ENCODE assay signal across 32 cellular contexts in the genomic region with DNA sequence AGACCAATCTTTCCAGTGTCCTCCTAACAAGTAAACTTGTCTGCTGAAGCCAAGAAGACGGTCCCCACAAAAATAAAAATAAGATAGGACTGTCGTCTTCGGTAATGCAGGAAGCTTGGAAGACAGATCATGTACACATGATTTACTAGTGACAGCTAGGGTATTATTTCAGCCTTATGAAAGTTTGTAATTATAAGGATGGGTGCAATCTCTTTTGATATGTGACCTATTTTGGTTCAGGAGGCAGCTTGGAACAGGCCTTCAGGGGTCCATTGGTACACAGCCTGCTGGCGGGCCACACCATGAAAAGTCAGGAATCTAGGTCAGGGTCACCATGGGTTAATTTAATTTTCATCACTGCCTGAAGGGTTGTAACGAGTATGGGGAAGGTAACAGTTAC. TPM values are rescaled to one million over a fixed set of nuclear protein-coding genes. Genes with fewer than 3 reads are reported as not detected.
"Had no signal": no experiment of that assay in that cellular context is flagged by ENCODE, and none has a peak within 500 bp of the region (broad histone marks: within the 10 kb centered on the region; RNA-seq: fewer than 3 reads in every experiment).

No MANE protein-coding gene starts in this region.

- H3K4me3 Mint-ChIP-seq: activated CD4-positive, alpha-beta T cell treated with anti-CD3 and anti-CD28 coated beads for 36 hours; activated CD4-positive, alpha-beta T cell treated with anti-CD3 and anti-CD28 coated beads, Interleukin-2, amount 10 ng/mL, durations not matched to agents 7 days and 5 days; activated CD8-positive, alpha-beta T cell treated with anti-CD3 and anti-CD28 coated beads for 36 hours; activated naive CD4-positive, alpha-beta T cell treated with anti-CD3 and anti-CD28 coated beads, Interleukin-2, amount 10 ng/mL, durations not matched to agents 7 days and 5 days; activated T-cell treated with anti-CD3 and anti-CD28 coated beads, Interleukin-2, amount 50 U/mL, for 72 hours; dendritic cell treated with granulocyte-macrophage colony-stimulating factor and Interleukin-4, amounts not matched to agents 40 ng/mL and 50 ng/mL, for 4 days had no signal

- H3K27me3 ChIP-seq: adrenal gland, body of pancreas, dorsolateral prefrontal cortex, esophagus squamous epithelium, gastroesophageal sphincter, heart right ventricle had no signal

- H3K9me3 ChIP-seq: adrenal gland, body of pancreas, esophagus squamous epithelium, gastroesophageal sphincter, heart right ventricle had no signal

- H3K4me1 Mint-ChIP-seq: activated naive CD4-positive, alpha-beta T cell treated with anti-CD3 and anti-CD28 coated beads, Interleukin-2, amount 10 ng/mL, durations not matched to agents 7 days and 5 days had no signal

- H3K4me1 ChIP-seq: body of pancreas, esophagus squamous epithelium, gastroesophageal sphincter, heart right ventricle had no signal

- ATAC-seq: body of pancreas, gastroesophageal sphincter, heart right ventricle, SK-N-SH treated with all-trans-retinoic acid at 6 μM for 48 hours had no signal

- H3K9me3 Mint-ChIP-seq: activated CD4-positive, alpha-beta T cell treated with anti-CD3 and anti-CD28 coated beads, Interleukin-2, amount 10 ng/mL, durations not matched to agents 7 days and 5 days; activated CD8-positive, alpha-beta T cell treated with anti-CD3 and anti-CD28 coated beads for 36 hours; activated naive CD4-positive, alpha-beta T cell treated with anti-CD3 and anti-CD28 coated beads, Interleukin-2, amount 10 ng/mL, durations not matched to agents 7 days and 5 days; activated T-cell treated with anti-CD3 and anti-CD28 coated beads, Interleukin-2, amount 50 U/mL, for 72 hours; dendritic cell treated with granulocyte-macrophage colony-stimulating factor and Interleukin-4, amounts not matched to agents 40 ng/mL and 50 ng/mL, for 4 days had no signal

- H3K36me3 ChIP-seq: adrenal gland, esophagus squamous epithelium, gastroesophageal sphincter, heart right ventricle had no signal

- H3K4me3 ChIP-seq: adrenal gland, body of pancreas, coronary artery, dorsolateral prefrontal cortex, esophagus squamous epithelium, gastroesophageal sphincter, heart right ventricle had no signal

- H3K27me3 Mint-ChIP-seq: activated CD4-positive, alpha-beta T cell treated with anti-CD3 and anti-CD28 coated beads for 36 hours; activated CD8-positive, alpha-beta T cell treated with anti-CD3 and anti-CD28 coated beads for 36 hours had no signal

- H3K27ac Mint-ChIP-seq: activated CD4-positive, alpha-beta T cell treated with anti-CD3 and anti-CD28 coated beads for 36 hours; activated CD4-positive, alpha-beta T cell treated with anti-CD3 and anti-CD28 coated beads, Interleukin-2, amount 10 ng/mL, durations not matched to agents 7 days and 5 days; activated naive CD4-positive, alpha-beta T cell treated with anti-CD3 and anti-CD28 coated beads, Interleukin-2, amount 10 ng/mL, durations not matched to agents 7 days and 5 days; activated T-cell treated with anti-CD3 and anti-CD28 coated beads, Interleukin-2, amount 50 U/mL, for 72 hours; dendritic cell treated with granulocyte-macrophage colony-stimulating factor and Interleukin-4, amounts not matched to agents 40 ng/mL and 50 ng/mL, for 4 days had no signal

- H3K27ac ChIP-seq: adrenal gland, body of pancreas, coronary artery, esophagus squamous epithelium, gastroesophageal sphincter, heart right ventricle had no signal

- DNase-seq: activated CD4-positive, alpha-beta T cell treated with anti-CD3 and anti-CD28 coated beads for 36 hours; activated CD4-positive, alpha-beta T cell treated with anti-CD3 and anti-CD28 coated beads, Interleukin-2, amount 10 ng/mL, durations not matched to agents 7 days and 5 days; activated CD4-positive, alpha-beta T cell treated with anti-CD3 and anti-CD28 coated beads, Interleukin-2, amount 50 U/mL, for 48 hours; activated CD4-positive, CD25-positive, alpha-beta regulatory T cell; activated CD4-positive, CD25-positive, alpha-beta regulatory T cell treated with anti-CD3 and anti-CD28 coated beads, Interleukin-2, amount 50 U/mL, for 72 hours; activated CD8-positive, alpha-beta memory T cell treated with anti-CD3 and anti-CD28 coated beads for 24 hours; activated CD8-positive, alpha-beta T cell treated with anti-CD3 and anti-CD28 coated beads for 36 hours; activated gamma-delta T cell; activated naive CD4-positive, alpha-beta T cell; activated naive CD4-positive, alpha-beta T cell treated with anti-CD3 and anti-CD28 coated beads, Interleukin-2, amount 10 ng/mL, durations not matched to agents 7 days and 5 days; activated T-cell treated with anti-CD3 and anti-CD28 coated beads, Interleukin-2, amount 50 U/mL, for 72 hours; adrenal gland; amygdala; aorta; body of pancreas; central memory CD4-positive, alpha-beta T cell; cerebellar nuclear complex; dorsolateral prefrontal cortex; effector memory CD4-positive, alpha-beta T cell; erythroblast; esophagus squamous epithelium; foreskin melanocyte; heart right ventricle; T-helper 2 cell had no signal

RNA-seq across cellular contexts. Expression of a gene that starts 13.7 kb away (rescaled TPM):
- total RNA-seq: activated CD4-positive, alpha-beta T cell treated with anti-CD3 and anti-CD28 coated beads for 36 hours; activated CD4-positive, alpha-beta T cell treated with anti-CD3 and anti-CD28 coated beads, Interleukin-2, amount 10 ng/mL, durations not matched to agents 7 days and 5 days; activated CD8-positive, alpha-beta T cell treated with anti-CD3 and anti-CD28 coated beads for 36 hours; adrenal gland; esophagus squamous epithelium; fibroblast of lung; fibroblast of villous mesenchyme; glomerular endothelial cell; heart right ventricle; T-helper 1 cell treated with Interleukin-12 subunit alpha and Interleukin-12 subunit beta and Interleukin-4 antibody, amounts not matched to agents 30 ng/mL and 1 ng/mL, for 36 hours had no signal
- polyA plus RNA-seq: adrenal gland, aorta, fibroblast of lung had no signal

RNA-seq across cellular contexts. Expression of a gene that starts 52.3 kb away (rescaled TPM):
- total RNA-seq: glomerular endothelial cell had no signal
